ENCODE assay signal across 14 cellular contexts in genomic region chr15:49646891-49647290, GRCh38. TPM values are rescaled to one million over a fixed set of nuclear protein-coding genes. Genes with fewer than 3 reads are reported as not detected.
DNase-seq lines count a peak whose midpoint lies in the region; ATAC-seq and TF ChIP-seq lines count a peak whose summit lies in the region.
"Had no signal": no experiment of that assay in that cellular context is flagged by ENCODE, and none has a peak within 500 bp of the region (broad histone marks: within the 10 kb centered on the region; RNA-seq: fewer than 3 reads in every experiment).

No MANE protein-coding gene starts in this region.

- peaks cover 40% of the 10 kb centered on the region for H3K36me3 Mint-ChIP-seq in nephron (ENCODE audit: low read depth)

- H3K4me1 ChIP-seq in ascending aorta = peaks cover 4 to 19% of the 10 kb centered on the region in 2 donors
- H3K4me1 ChIP-seq in uterus = no peaks in the 10 kb centered on the region

- H3K27ac ChIP-seq in ascending aorta (peak overlapping the region; percentile 65 to 74), uterus (peak overlapping the region; percentile 17 to 67)

- no peaks in the 10 kb centered on the region for H3K27me3 Mint-ChIP-seq in nephron (ENCODE audit: low read depth)
- H3K27me3 Mint-ChIP-seq: B cell; CD4-positive, alpha-beta T cell had no signal

- peaks cover 29% of the 10 kb centered on the region for H3K4me1 Mint-ChIP-seq in nephron
- H3K4me1 Mint-ChIP-seq: B cell had no signal

- DNase-seq in NCI-H69 (lab: John Stamatoyannopoulos, UW) = peak; percentile 41
- no peak for DNase-seq in ascending aorta (ENCODE audit: low spot score in 2 of 2)
- DNase-seq in uterus = no peak
- DNase-seq in NCI-H446 treated with DMSO at 0.1 percent for 48 hours (lab: John Stamatoyannopoulos, UW) = no peak
- no peak for DNase-seq in activated CD4-positive, CD25-positive, alpha-beta regulatory T cell (lab: John Stamatoyannopoulos, UW)
- DNase-seq: C1 segment of cervical spinal cord; Calu3; CD4-positive, alpha-beta T cell; H9 had no signal

- intact Hi-C loops in ascending aorta (cut with DNase I) (no loop called here), uterus (cut with DNase I; ENCODE audit: low total_unique reads) (no loop called here)

- no peak for ATAC-seq in HG03378 (IDR thresholded peaks at IDR 0.05; ENCODE audit: unreplicated experiment)
- ATAC-seq: GM23338 had no signal

- H3K27me3 ChIP-seq in ascending aorta = no peaks in the 10 kb centered on the region
- H3K27me3 ChIP-seq in uterus = no peaks in the 10 kb centered on the region

- TF ChIP-seq POLR2A in uterus (IDR thresholded peaks at IDR 0.05) = no peak

- no peak overlapping the region for H3K4me3 ChIP-seq in ascending aorta
- H3K4me3 ChIP-seq in uterus = no peak overlapping the region
- H3K4me3 ChIP-seq: GM23338 had no signal

- H3K36me3 ChIP-seq in ascending aorta (no peaks in the 10 kb centered on the region), uterus (no peaks in the 10 kb centered on the region)

- H3K9me3 Mint-ChIP-seq in nephron = peaks cover 21% of the 10 kb centered on the region
- H3K9me3 Mint-ChIP-seq: CD4-positive, alpha-beta T cell had no signal

- H3K27ac Mint-ChIP-seq in nephron = peak overlapping the region in 2 of 3 experiments; percentile 93 to 96
- H3K27ac Mint-ChIP-seq: B cell; CD4-positive, alpha-beta T cell; GM23338; H9 had no signal

- H3K9me3 ChIP-seq in ascending aorta (no peaks in the 10 kb centered on the region), uterus (no peaks in the 10 kb centered on the region)

- TF ChIP-seq CTCF in ascending aorta (IDR thresholded peaks at IDR 0.05) = no peak
- TF ChIP-seq CTCF in nephron (IDR thresholded peaks at IDR 0.05; ENCODE audit: unreplicated experiment in 3 of 3) = no peak
- TF ChIP-seq CTCF in uterus (IDR thresholded peaks at IDR 0.05) = no peak

- no peak overlapping the region for H3K4me3 Mint-ChIP-seq in nephron
- H3K4me3 Mint-ChIP-seq: B cell; CD4-positive, alpha-beta T cell; GM23338; H9 had no signal

RNA-seq across cellular contexts. Expression of gene DTWD1, which starts 26.0 kb away (rescaled TPM):
- total RNA-seq in ascending aorta (18.4 TPM), uterus (10 to 100 TPM; 22.6 to 98.1 (median 71.5) TPM)

RNA-seq across cellular contexts. Expression of gene FAM227B, which starts 26.3 kb away (rescaled TPM):
- total RNA-seq in ascending aorta = not detected
- 10 to 100 TPM in 2 of 4 donors, 1 to 10 TPM in 2; 2.6 to 15.7 (median 9.9) TPM for total RNA-seq in uterus
- total RNA-seq: HT-29 had no signal
